Comparison of ENCODE assay signal across 1 cellular context in the genomic region with DNA sequence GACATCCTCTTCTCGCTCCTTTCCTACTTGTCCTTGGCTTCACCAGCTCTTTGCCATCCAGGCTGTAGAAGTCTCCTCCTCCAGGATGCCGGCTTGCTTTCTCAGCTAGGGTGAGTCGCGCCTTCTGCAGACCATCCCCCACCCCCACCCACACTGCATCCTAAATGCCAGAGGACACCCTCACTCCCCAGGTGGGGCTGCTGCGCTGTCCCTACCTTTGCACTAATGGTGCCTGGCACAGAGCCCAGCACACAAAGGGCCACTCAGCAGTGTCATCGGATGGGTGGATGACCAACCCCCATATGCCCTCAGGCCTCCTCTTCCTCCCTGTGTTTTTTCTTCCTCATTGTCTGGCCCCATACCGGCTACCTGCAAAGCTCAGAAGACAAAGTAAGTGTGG.
TF ChIP-seq lines count a peak whose summit lies in the region.

No MANE protein-coding gene starts in this region.

TF ChIP-seq in H1, 55 proteins besides CTCF, POLR2A, EP300 and RAD21:
- TF ChIP-seq SRF (IDR thresholded peaks at IDR 0.05; ENCODE audit: low read depth, low read length) (no peak), JUND (IDR thresholded peaks at IDR 0.05; ENCODE audit: low read length) (no peak), SP4 (IDR thresholded peaks at IDR 0.05; ENCODE audit: low read length) (no peak), EZH2 (IDR thresholded peaks at IDR 0.05; ENCODE audit: low read depth, low read length, severe bottlenecking) (no peak), MAFK (IDR thresholded peaks at IDR 0.05; ENCODE audit: low read depth, low read length) (no peak), CREB1 (IDR thresholded peaks at IDR 0.05) (no peak), SIX5 (IDR thresholded peaks at IDR 0.05; ENCODE audit: low read depth, low read length) (no peak), CEBPB (IDR thresholded peaks at IDR 0.05; ENCODE audit: low read depth, low read length) (no peak), HDAC6 (IDR thresholded peaks at IDR 0.05; ENCODE audit: low read depth, low read length) (no peak)
- TF ChIP-seq, protein P1, sequence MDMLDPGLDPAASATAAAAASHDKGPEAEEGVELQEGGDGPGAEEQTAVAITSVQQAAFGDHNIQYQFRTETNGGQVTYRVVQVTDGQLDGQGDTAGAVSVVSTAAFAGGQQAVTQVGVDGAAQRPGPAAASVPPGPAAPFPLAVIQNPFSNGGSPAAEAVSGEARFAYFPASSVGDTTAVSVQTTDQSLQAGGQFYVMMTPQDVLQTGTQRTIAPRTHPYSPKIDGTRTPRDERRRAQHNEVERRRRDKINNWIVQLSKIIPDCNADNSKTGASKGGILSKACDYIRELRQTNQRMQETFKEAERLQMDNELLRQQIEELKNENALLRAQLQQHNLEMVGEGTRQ (IDR thresholded peaks at IDR 0.05; ENCODE audit: low read length) = no peak
